ENCODE assay signal across 1 cellular context in genomic region chr20:63940472-63941266, GRCh38.
TF ChIP-seq lines count a peak whose summit lies in the region.

No MANE protein-coding gene starts in this region.

TF ChIP-seq in GM12878, 131 proteins besides CTCF, POLR2A, EP300 and RAD21:
- TF ChIP-seq ZNF592 (IDR thresholded peaks at IDR 0.05) (no peak), MEF2A (IDR thresholded peaks at IDR 0.05; ENCODE audit: insufficient read depth, low read depth, low read length) (no peak), BCL3 (IDR thresholded peaks at IDR 0.05; ENCODE audit: borderline replicate concordance, insufficient read depth, low read depth, low read length, poor library complexity, severe bottlenecking) (no peak), EED (IDR thresholded peaks at IDR 0.05; ENCODE audit: low read depth) (no peak), SMC3 (IDR thresholded peaks at IDR 0.05; ENCODE audit: borderline replicate concordance, low read length) (no peak), KAT2A (conservative IDR thresholded peaks at IDR 0.05; ENCODE audit: control insufficient read depth, low read depth, low read length) (no peak), MYC (IDR thresholded peaks at IDR 0.05; ENCODE audit: insufficient read depth, insufficient read length, insufficient replicate concordance, low read length, severe bottlenecking) (no peak), KLF5 (IDR thresholded peaks at IDR 0.05; ENCODE audit: partially characterized antibody) (no peak), PBX3 (IDR thresholded peaks at IDR 0.05; ENCODE audit: insufficient replicate concordance, low read depth, low read length) (no peak), ZNF217 (IDR thresholded peaks at IDR 0.05) (no peak), PML (IDR thresholded peaks at IDR 0.05; ENCODE audit: low read length) (no peak), CREB1 (IDR thresholded peaks at IDR 0.05; ENCODE audit: low read depth) (no peak)
